Comparison of ENCODE assay signal across 21 cellular contexts in the genomic region with DNA sequence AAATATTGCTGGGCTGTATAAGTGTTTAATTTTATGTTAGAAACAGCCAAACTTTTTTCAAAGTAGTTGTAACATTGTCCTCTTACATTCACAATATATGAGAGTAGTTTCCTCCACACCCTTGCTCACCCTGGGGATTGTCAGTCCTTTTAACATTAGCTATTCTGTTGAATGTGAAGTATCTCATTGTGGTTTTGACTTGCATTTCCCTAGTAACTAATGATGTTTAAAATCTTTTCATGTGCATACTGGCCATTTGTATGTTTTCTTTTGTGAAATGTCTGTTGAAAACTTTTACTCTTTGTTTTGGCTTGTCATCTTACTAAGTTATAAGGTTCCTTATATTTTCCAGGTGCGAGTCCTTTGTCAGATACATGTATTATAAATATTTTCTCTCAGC. TPM values are rescaled to one million over a fixed set of nuclear protein-coding genes. Genes with fewer than 3 reads are reported as not detected.
DNase-seq lines count a peak whose midpoint lies in the region; ATAC-seq and TF ChIP-seq lines count a peak whose summit lies in the region.
"Had no signal": no experiment of that assay in that cellular context is flagged by ENCODE, and none has a peak within 500 bp of the region (broad histone marks: within the 10 kb centered on the region; RNA-seq: fewer than 3 reads in every experiment).

No MANE protein-coding gene starts in this region.

- H3K4me1 ChIP-seq in osteoblast (ENCODE audit: insufficient read depth, low read length) = peaks cover 3% of the 10 kb centered on the region

- no peak for TF ChIP-seq CTCF in osteoblast (IDR thresholded peaks at IDR 0.05; ENCODE audit: extremely low read depth, low read depth, low read length)

- H3K27me3 ChIP-seq in osteoblast (ENCODE audit: insufficient read depth, low read length) = no peaks in the 10 kb centered on the region

- no peaks in the 10 kb centered on the region for H3K27me3 Mint-ChIP-seq in natural killer cell treated with Interleukin-12 subunit alpha and Interleukin-12 subunit beta and Interleukin-15 and Interleukin-18, amount 100 ng/mL, for 72 hours
- H3K27me3 Mint-ChIP-seq: activated B cell treated with CpG ODN at 0.5 μM for 24 hours; activated CD8-positive, alpha-beta T cell treated with anti-CD3 and anti-CD28 coated beads for 36 hours had no signal

- no peaks in the 10 kb centered on the region for H3K9me3 ChIP-seq in osteoblast (ENCODE audit: low read depth, low read length)

- ATAC-seq in natural killer cell treated with Interleukin-12 subunit alpha and Interleukin-12 subunit beta and Interleukin-15 and Interleukin-18, amount 100 ng/mL, for 72 hours = no peak
- no peak for ATAC-seq in GM19397 (IDR thresholded peaks at IDR 0.05; ENCODE audit: unreplicated experiment)
- ATAC-seq: activated CD8-positive, alpha-beta T cell treated with anti-CD3 and anti-CD28 coated beads for 36 hours had no signal

- H3K36me3 Mint-ChIP-seq in natural killer cell treated with Interleukin-12 subunit alpha and Interleukin-12 subunit beta and Interleukin-15 and Interleukin-18, amount 100 ng/mL, for 72 hours = peaks cover 4% of the 10 kb centered on the region

- H2AFZ ChIP-seq in osteoblast (ENCODE audit: low read length) = no peak overlapping the region

- H4K20me1 ChIP-seq in osteoblast (ENCODE audit: insufficient read depth, low read length) = no peaks in the 10 kb centered on the region

- H3K9me3 Mint-ChIP-seq in natural killer cell treated with Interleukin-12 subunit alpha and Interleukin-12 subunit beta and Interleukin-15 and Interleukin-18, amount 100 ng/mL, for 72 hours = no peaks in the 10 kb centered on the region
- H3K9me3 Mint-ChIP-seq: activated B cell treated with CpG ODN at 0.5 μM for 24 hours; activated CD8-positive, alpha-beta T cell treated with anti-CD3 and anti-CD28 coated beads for 36 hours; T-helper 2 cell treated with Interferon-gamma antibody and Interleukin-4, amounts not matched to agents 5 μg/mL and 100 μg/mL, for 36 hours had no signal

- H3K36me3 ChIP-seq in osteoblast (ENCODE audit: insufficient read depth, low read length) = no peaks in the 10 kb centered on the region

- H3K27ac ChIP-seq in osteoblast (ENCODE audit: low read depth, low read length) = no peak overlapping the region
- H3K27ac ChIP-seq: epithelial cell of prostate had no signal

- no peak overlapping the region for H3K4me2 ChIP-seq in osteoblast (ENCODE audit: insufficient read depth, low read length)

- H3K4me3 Mint-ChIP-seq in natural killer cell treated with Interleukin-12 subunit alpha and Interleukin-12 subunit beta and Interleukin-15 and Interleukin-18, amount 100 ng/mL, for 72 hours = no peak overlapping the region
- H3K4me3 Mint-ChIP-seq: activated B cell treated with CpG ODN at 0.5 μM for 24 hours; activated CD8-positive, alpha-beta T cell treated with anti-CD3 and anti-CD28 coated beads for 36 hours; T-helper 2 cell treated with Interferon-gamma antibody and Interleukin-4, amounts not matched to agents 5 μg/mL and 100 μg/mL, for 36 hours had no signal

- DNase-seq in NCI-H2107 treated with DMSO at 0.1 percent for 48 hours (lab: John Stamatoyannopoulos, UW; ENCODE audit: unreplicated experiment) (peak; percentile 25), NCI-H2107 (lab: John Stamatoyannopoulos, UW) (no peak), astrocyte of the hippocampus (ENCODE audit: low read depth, low spot score) (peak; percentile 51), osteoblast (ENCODE audit: insufficient read length, low spot score, missing footprints) (peak; percentile 5), NCI-H1694 treated with DMSO at 0.1 percent for 48 hours (lab: John Stamatoyannopoulos, UW) (no peak)
- DNase-seq in Jurkat, Clone E6-1 (ENCODE audit: low read depth, low spot score) = peak; percentile 3
- no peak for DNase-seq in natural killer cell treated with Interleukin-12 subunit alpha and Interleukin-12 subunit beta and Interleukin-15 and Interleukin-18, amount 100 ng/mL, for 72 hours (ENCODE audit: low spot score)
- DNase-seq: activated B cell treated with CpG ODN at 0.5 μM for 24 hours; activated CD8-positive, alpha-beta T cell treated with anti-CD3 and anti-CD28 coated beads for 36 hours; activated naive CD4-positive, alpha-beta T cell; central memory CD4-positive, alpha-beta T cell; H7; NCI-H1436 treated with DMSO at 0.1 percent for 48 hours; NCI-H226; NCI-H82; SIG-M5; stimulated activated CD8-positive, alpha-beta memory T cell treated with anti-CD3 and anti-CD28 coated beads, Interleukin-4, amount 100 ng/mL, for 48 hours had no signal

- H3K4me3 ChIP-seq in Jurkat, Clone E6-1 (ENCODE audit: low read length) = no peak overlapping the region
- no peak overlapping the region for H3K4me3 ChIP-seq in osteoblast (ENCODE audit: insufficient read depth, low read length)
- H3K4me3 ChIP-seq: lung had no signal

- H3K79me2 ChIP-seq in osteoblast (ENCODE audit: insufficient read depth, low read length) = no peaks in the 10 kb centered on the region

- H3K27ac Mint-ChIP-seq in natural killer cell treated with Interleukin-12 subunit alpha and Interleukin-12 subunit beta and Interleukin-15 and Interleukin-18, amount 100 ng/mL, for 72 hours = no peak overlapping the region
- H3K27ac Mint-ChIP-seq: activated B cell treated with CpG ODN at 0.5 μM for 24 hours; activated CD8-positive, alpha-beta T cell treated with anti-CD3 and anti-CD28 coated beads for 36 hours; T-helper 2 cell treated with Interferon-gamma antibody and Interleukin-4, amounts not matched to agents 5 μg/mL and 100 μg/mL, for 36 hours had no signal

- H3K4me1 Mint-ChIP-seq in natural killer cell treated with Interleukin-12 subunit alpha and Interleukin-12 subunit beta and Interleukin-15 and Interleukin-18, amount 100 ng/mL, for 72 hours (ENCODE audit: low read depth in 2 of 2) = peaks cover 14 to 23% of the 10 kb centered on the region in 2 donors

RNA-seq across cellular contexts. Expression of gene TRIM38, which starts 32.9 kb away (rescaled TPM):
- polyA plus RNA-seq in Jurkat, Clone E6-1 (2012; ENCODE audit: insufficient read depth, insufficient read length) = 4.8 TPM
- total RNA-seq in osteoblast = 13.0 and 13.3 TPM in 2 replicates
- total RNA-seq in natural killer cell treated with Interleukin-12 subunit alpha and Interleukin-12 subunit beta and Interleukin-15 and Interleukin-18, amount 100 ng/mL, for 72 hours = 10 to 100 TPM; 17.8 to 19.1 TPM

Comparison
In these comparisons a context has a peak if more than half of its experiments do, and no peak if none do; other contexts are left out.
1. DNase-seq: peak in NCI-H2107 treated with DMSO at 0.1 percent for 48 hours (single experiment), Jurkat, Clone E6-1 (single experiment), astrocyte of the hippocampus (single experiment) and osteoblast (single experiment); none in NCI-H2107 (single experiment), natural killer cell treated with Interleukin-12 subunit alpha and Interleukin-12 subunit beta and Interleukin-15 and Interleukin-18, amount 100 ng/mL, for 72 hours (single experiment) and NCI-H1694 treated with DMSO at 0.1 percent for 48 hours (single experiment).